In genomic region chr12:113747048-113747447, GRCh38 we compare ENCODE assay signal across 1 cellular context.
A peak's percentile ranks its signal among the peaks of the same experiment; 100 is the strongest.
TF ChIP-seq lines count a peak whose summit lies in the region.

No MANE protein-coding gene starts in this region.

TF ChIP-seq in K562, 482 proteins besides CTCF, POLR2A, EP300 and RAD21 (continued from another document and continues in another):
- peak; percentile 99 for TF ChIP-seq MGA (IDR thresholded peaks at IDR 0.05)
- no peak for TF ChIP-seq ZBTB26 (CRISPR knock-in tag; IDR thresholded peaks at IDR 0.05)
- no peak for TF ChIP-seq NCOA6 (IDR thresholded peaks at IDR 0.05)
- no peak for TF ChIP-seq TRIM25 (IDR thresholded peaks at IDR 0.05; ENCODE audit: borderline replicate concordance)
- no peak for TF ChIP-seq RHOXF2B (CRISPR knock-in tag; conservative IDR thresholded peaks at IDR 0.05)
- TF ChIP-seq SMAD1 (IDR thresholded peaks at IDR 0.05; ENCODE audit: low read depth, low read length, partially characterized antibody): no peak
- no peak for TF ChIP-seq RBM15 (IDR thresholded peaks at IDR 0.05; ENCODE audit: insufficient read depth, low read length)
- TF ChIP-seq CSDE1 (IDR thresholded peaks at IDR 0.05): 0 out of 4 replicates have a peak, but pooled peaks of 1 of the 2 experiments have one; percentile 15
- TF ChIP-seq ZNF175 (CRISPR knock-in tag; IDR thresholded peaks at IDR 0.05; ENCODE audit: low read depth): peak; percentile 82; the same call in 1 of the 2 replicates
- TF ChIP-seq ETV6 (IDR thresholded peaks at IDR 0.05; ENCODE audit: borderline replicate concordance in 1 of 2, low read depth in 2 of 2, low read length in 1 of 2): no peak
- TF ChIP-seq ETV6 (CRISPR knock-in tag; IDR thresholded peaks at IDR 0.05; ENCODE audit: borderline replicate concordance): no peak
- TF ChIP-seq ZNF57 (CRISPR knock-in tag; IDR thresholded peaks at IDR 0.05): no peak
- TF ChIP-seq ZNF134 (CRISPR knock-in tag; conservative IDR thresholded peaks at IDR 0.05): 0 out of 2 replicates have a peak, but pooled peaks have one; percentile 16
- peak; percentile 77; the same call in 1 of the 2 replicates for TF ChIP-seq OTX1 (CRISPR knock-in tag; IDR thresholded peaks at IDR 0.05)
- peak in 1 of 2 experiments; percentile 53; a peak in 2 of 4 replicates for TF ChIP-seq FOXK2 (conservative IDR thresholded peaks at IDR 0.05 in 1 of 2, IDR thresholded peaks at IDR 0.05 in 1 of 2; ENCODE audit: low read depth in 2 of 2)
- TF ChIP-seq ARHGAP35 (IDR thresholded peaks at IDR 0.05; ENCODE audit: partially characterized antibody): no peak
- TF ChIP-seq CAMTA2 (CRISPR knock-in tag; conservative IDR thresholded peaks at IDR 0.05): no peak
- TF ChIP-seq NFIC (IDR thresholded peaks at IDR 0.05): peak; percentile 94
- no peak for TF ChIP-seq ZNF512 (tag; IDR thresholded peaks at IDR 0.05)
- TF ChIP-seq E2F1 (CRISPR knock-in tag; IDR thresholded peaks at IDR 0.05): no peak
- TF ChIP-seq NR4A1 (CRISPR knock-in tag; IDR thresholded peaks at IDR 0.05): no peak
- TF ChIP-seq NR4A1 (tag; IDR thresholded peaks at IDR 0.05): peak; percentile 82
- TF ChIP-seq ETS2 (tag; IDR thresholded peaks at IDR 0.05; ENCODE audit: borderline replicate concordance, poor library complexity, severe bottlenecking): no peak
- peak; percentile 22 for TF ChIP-seq FOS (IDR thresholded peaks at IDR 0.05; ENCODE audit: extremely low read depth, insufficient read length)
- no peak for TF ChIP-seq ARID3B (CRISPR knock-in tag; IDR thresholded peaks at IDR 0.05; ENCODE audit: borderline replicate concordance)
- no peak for TF ChIP-seq NCOA1 (IDR thresholded peaks at IDR 0.05; ENCODE audit: low read depth)
- TF ChIP-seq ZNF280B (CRISPR knock-in tag; IDR thresholded peaks at IDR 0.05): no peak
- 0 out of 2 replicates have a peak, but pooled peaks have one; percentile 43 for TF ChIP-seq HINFP (tag; conservative IDR thresholded peaks at IDR 0.05; ENCODE audit: low read depth)
- peak; percentile 13 to 63; a peak in 2 of 4 replicates for TF ChIP-seq MAZ (CRISPR knock-in tag; conservative IDR thresholded peaks at IDR 0.05 in 1 of 2, IDR thresholded peaks at IDR 0.05 in 1 of 2)
- peak; percentile 99 for TF ChIP-seq USF2 (CRISPR knock-in tag; IDR thresholded peaks at IDR 0.05)
- no peak for TF ChIP-seq FOXK1 (CRISPR knock-in tag; IDR thresholded peaks at IDR 0.05; ENCODE audit: borderline replicate concordance)
- peak; percentile 95 for TF ChIP-seq TOE1 (IDR thresholded peaks at IDR 0.05; ENCODE audit: borderline replicate concordance)
- TF ChIP-seq TOE1 (CRISPR knock-in tag; IDR thresholded peaks at IDR 0.05; ENCODE audit: borderline replicate concordance, low read depth): no peak
- TF ChIP-seq FOXA1 (IDR thresholded peaks at IDR 0.05; ENCODE audit: borderline replicate concordance): no peak
